In genomic region chr11:16357776-16358175, GRCh38 we compare ENCODE assay signal across 1 cellular context.
A peak's percentile ranks its signal among the peaks of the same experiment; 100 is the strongest.
TF ChIP-seq lines count a peak whose summit lies in the region.

No MANE protein-coding gene starts in this region.

TF ChIP-seq in HepG2, 621 proteins besides CTCF, POLR2A, EP300 and RAD21 (continued from another document):
- TF ChIP-seq AGO1 (IDR thresholded peaks at IDR 0.05; ENCODE audit: low read depth, low read length, poor library complexity, severe bottlenecking): no peak
- no peak for TF ChIP-seq ZNF274 (CRISPR knock-in tag; IDR thresholded peaks at IDR 0.05)
- no peak for TF ChIP-seq NFKBIZ (CRISPR knock-in tag; IDR thresholded peaks at IDR 0.05)
- TF ChIP-seq MED8 (CRISPR knock-in tag; IDR thresholded peaks at IDR 0.05; ENCODE audit: insufficient replicate concordance): no peak
- TF ChIP-seq ZFP41 (CRISPR knock-in tag; IDR thresholded peaks at IDR 0.05; ENCODE audit: borderline replicate concordance): no peak
- peak; percentile 51; the same call in 1 of the 2 replicates for TF ChIP-seq ZNF12 (CRISPR knock-in tag; IDR thresholded peaks at IDR 0.05)
- no peak for TF ChIP-seq ZMYM2 (CRISPR knock-in tag; IDR thresholded peaks at IDR 0.05)
- TF ChIP-seq MED13 (CRISPR knock-in tag; IDR thresholded peaks at IDR 0.05): no peak
- no peak for TF ChIP-seq CENPX (CRISPR knock-in tag; IDR thresholded peaks at IDR 0.05)
